Comparison of ENCODE assay signal across 8 cellular contexts in the genomic region with DNA sequence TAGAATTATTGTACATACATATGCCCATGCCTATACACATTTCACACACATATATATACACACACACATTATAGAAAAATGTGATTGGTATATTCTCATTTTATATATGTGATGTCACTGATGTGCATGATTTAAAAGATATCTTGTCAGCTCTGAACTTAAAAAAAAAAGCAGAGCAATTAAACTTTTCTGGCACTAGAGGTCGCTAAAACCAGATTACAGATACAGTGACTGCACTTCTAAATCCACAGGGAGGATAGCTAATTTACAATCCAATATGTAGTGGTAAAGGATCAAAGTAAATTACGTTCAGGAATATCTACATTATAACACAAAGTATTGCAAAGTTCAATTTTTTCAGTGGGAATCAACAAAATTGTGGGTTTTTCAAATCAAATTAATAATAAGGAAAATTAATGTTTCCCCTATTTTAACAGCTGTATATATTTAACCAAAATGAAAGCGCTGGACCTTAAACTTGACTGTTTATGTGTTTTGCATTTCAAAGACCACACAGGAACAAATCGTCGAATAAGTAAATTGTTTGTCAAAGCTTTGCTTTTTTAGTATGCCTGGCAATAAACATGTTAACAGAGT.
A peak's percentile ranks its signal among the peaks of the same experiment; 100 is the strongest.
DNase-seq lines count a peak whose midpoint lies in the region; ATAC-seq and TF ChIP-seq lines count a peak whose summit lies in the region.

No MANE protein-coding gene starts in this region.

- H3K36me3 ChIP-seq in WERI-Rb-1 (no peaks in the 10 kb centered on the region), left lung (no peaks in the 10 kb centered on the region)

- ATAC-seq in left lung: peak; percentile 58

- DNase-seq in SIG-M5 treated with dmso at 0.1 percent for 504 hours (lab: John Stamatoyannopoulos, UW; ENCODE audit: unreplicated experiment) (peak; percentile 5), SIG-M5 (lab: John Stamatoyannopoulos, UW) (no peak), NCI-H1092 treated with DMSO at 0.1 percent for 48 hours (lab: John Stamatoyannopoulos, UW) (peak; percentile 65), WERI-Rb-1 (no peak), left lung (no peak), GM19240 (ENCODE audit: insufficient read length, low spot score) (no peak), HCEC 1CT (no peak), amniotic stem cell (lab: John Stamatoyannopoulos, UW) (no peak)

- TF ChIP-seq CTCF in WERI-Rb-1 (IDR thresholded peaks at IDR 0.05; ENCODE audit: low read depth, low read length): peak; percentile 28; the same call in 1 of the 2 replicates
- peak in 1 of 2 donors; percentile 60 for TF ChIP-seq CTCF in left lung (IDR thresholded peaks at IDR 0.05)

- intact Hi-C loops in left lung (cut with DNase I): no loop called here

- H3K27ac ChIP-seq in WERI-Rb-1 (no peak overlapping the region), left lung (no peak overlapping the region)

- H3K27me3 ChIP-seq in WERI-Rb-1 (ENCODE audit: insufficient read depth, low read depth, severe bottlenecking): no peaks in the 10 kb centered on the region
- H3K27me3 ChIP-seq in left lung: no peaks in the 10 kb centered on the region

- H3K9me3 ChIP-seq in WERI-Rb-1 (ENCODE audit: severe bottlenecking) (no peaks in the 10 kb centered on the region), left lung (no peaks in the 10 kb centered on the region)

- H3K4me1 ChIP-seq in left lung: no peaks in the 10 kb centered on the region

- H3K4me3 ChIP-seq in WERI-Rb-1 (ENCODE audit: low read depth, low read length) (no peak overlapping the region), left lung (no peak overlapping the region)

Comparison
In these comparisons a context has a peak if more than half of its experiments do, and no peak if none do; other contexts are left out.
1. DNase-seq: peak in SIG-M5 treated with dmso at 0.1 percent for 504 hours (single experiment) and NCI-H1092 treated with DMSO at 0.1 percent for 48 hours (single experiment); none in SIG-M5 (single experiment), WERI-Rb-1 (single experiment), left lung (0 of 2), GM19240 (single experiment), HCEC 1CT (single experiment) and amniotic stem cell (single experiment).